Comparison of ENCODE assay signal across 29 cellular contexts in genomic region chr9:113916931-113917330, GRCh38.
"Had no signal": no experiment of that assay in that cellular context is flagged by ENCODE, and none has a peak within 500 bp of the region (broad histone marks: within the 10 kb centered on the region; RNA-seq: fewer than 3 reads in every experiment).

No MANE protein-coding gene starts in this region.

- DNase-seq: stimulated activated CD4-positive, alpha-beta T cell treated with anti-CD3 and anti-CD28 coated beads, Interleukin-2, amount 100 ng/mL, for 48 hours; stimulated activated CD4-positive, alpha-beta T cell treated with anti-CD3 and anti-CD28 coated beads, Interleukin-4, amount 100 ng/mL, for 1 hour; stimulated activated CD4-positive, alpha-beta T cell treated with anti-CD3 and anti-CD28 coated beads, Interleukin-4, amount 100 ng/mL, for 24 hours; stimulated activated CD4-positive, alpha-beta T cell treated with anti-CD3 and anti-CD28 coated beads, Interleukin-4, amount 100 ng/mL, for 4 hours; stimulated activated CD8-positive, alpha-beta memory T cell treated with anti-CD3 and anti-CD28 coated beads, Interleukin-4, amount 100 ng/mL, for 48 hours; stimulated activated naive B cell treated with anti-CD40 and anti-IgM and Interleukin-4, amounts not matched to agents 10 μg/mL and 1 μg/mL and 100 μg/mL, for 72 hours; stimulated activated naive CD4-positive, alpha-beta T cell; stimulated activated naive CD4-positive, alpha-beta T cell treated with Interleukin-2 at 50 U/mL for 16 hours; stimulated activated naive CD8-positive, alpha-beta T cell treated with anti-CD3 and anti-CD28 coated beads, Interleukin-15, amount 100 ng/mL, for 72 hours; stimulated activated naive CD8-positive, alpha-beta T cell treated with anti-CD3 and anti-CD28 coated beads, Interleukin-15, Interleukin-2, amounts not matched to agents 100 U/mL and 50 U/mL, for 24 hours; stomach; substantia nigra; testis; thyroid gland; tibial artery; transverse colon; trophoblast cell; upper lobe of left lung; upper lobe of right lung; uterus had no signal

- H3K27ac Mint-ChIP-seq: stimulated activated effector memory CD8-positive, alpha-beta T cell treated with anti-CD3 and anti-CD28 coated beads, Interleukin-12 subunit alpha, Interleukin-12 subunit beta, amount 100 ng/mL, for 72 hours; stimulated activated memory B cell treated with anti-CD40 and anti-IgM and Interleukin-4, amounts not matched to agents 10 μg/mL and 1 μg/mL and 100 μg/mL, for 72 hours; stimulated activated naive B cell treated with anti-CD40 and anti-IgM and Interleukin-4, amounts not matched to agents 10 μg/mL and 1 μg/mL and 100 μg/mL, for 72 hours; stimulated activated naive CD8-positive, alpha-beta T cell treated with anti-CD3 and anti-CD28 coated beads, Interleukin-15, amount 100 ng/mL, for 72 hours; stimulated activated naive CD8-positive, alpha-beta T cell treated with anti-CD3 and anti-CD28 coated beads, Interleukin-15, Interleukin-2, amounts not matched to agents 100 ng/mL and 50 ng/mL, for 24 hours; type B pancreatic cell had no signal

- H3K27me3 ChIP-seq: stomach, suprapubic skin, testis, thyroid gland, tibial artery, tibial nerve, transverse colon, upper lobe of left lung, upper lobe of right lung, uterus, vagina had no signal

- ATAC-seq: stimulated activated effector memory CD8-positive, alpha-beta T cell treated with anti-CD3 and anti-CD28 coated beads, Interleukin-12 subunit alpha, Interleukin-12 subunit beta, amount 100 ng/mL, for 72 hours; stimulated activated memory B cell treated with anti-CD40 and anti-IgM and Interleukin-4, amounts not matched to agents 10 μg/mL and 1 μg/mL and 100 μg/mL, for 72 hours; stimulated activated naive B cell treated with anti-CD40 and anti-IgM and Interleukin-4, amounts not matched to agents 10 μg/mL and 1 μg/mL and 100 μg/mL, for 72 hours; stimulated activated naive CD8-positive, alpha-beta T cell treated with anti-CD3 and anti-CD28 coated beads, Interleukin-15, amount 100 ng/mL, for 72 hours; stimulated activated naive CD8-positive, alpha-beta T cell treated with anti-CD3 and anti-CD28 coated beads, Interleukin-15, Interleukin-2, amounts not matched to agents 100 U/mL and 50 U/mL, for 24 hours; upper lobe of right lung had no signal

- H3K4me3 Mint-ChIP-seq: stimulated activated effector memory CD8-positive, alpha-beta T cell treated with anti-CD3 and anti-CD28 coated beads, Interleukin-12 subunit alpha, Interleukin-12 subunit beta, amount 100 ng/mL, for 72 hours; stimulated activated memory B cell treated with anti-CD40 and anti-IgM and Interleukin-4, amounts not matched to agents 10 μg/mL and 1 μg/mL and 100 μg/mL, for 72 hours; stimulated activated naive B cell treated with anti-CD40 and anti-IgM and Interleukin-4, amounts not matched to agents 10 μg/mL and 1 μg/mL and 100 μg/mL, for 72 hours; stimulated activated naive CD8-positive, alpha-beta T cell treated with anti-CD3 and anti-CD28 coated beads, Interleukin-15, amount 100 ng/mL, for 72 hours; stimulated activated naive CD8-positive, alpha-beta T cell treated with anti-CD3 and anti-CD28 coated beads, Interleukin-15, Interleukin-2, amounts not matched to agents 100 ng/mL and 50 ng/mL, for 24 hours; type B pancreatic cell had no signal

- H3K9me3 ChIP-seq: stomach, suprapubic skin, testis, thoracic aorta, thyroid gland, tibial artery, tibial nerve, transverse colon, upper lobe of left lung, upper lobe of right lung, uterus, vagina had no signal

- FAIRE-seq: urothelium cell line had no signal

- H3K4me1 Mint-ChIP-seq: stimulated activated effector memory CD8-positive, alpha-beta T cell treated with anti-CD3 and anti-CD28 coated beads, Interleukin-12 subunit alpha, Interleukin-12 subunit beta, amount 100 ng/mL, for 72 hours; stimulated activated memory B cell treated with anti-CD40 and anti-IgM and Interleukin-4, amounts not matched to agents 10 μg/mL and 1 μg/mL and 100 μg/mL, for 72 hours had no signal

- H3K27ac ChIP-seq: stomach, suprapubic skin, testis, thoracic aorta, thyroid gland, tibial artery, tibial nerve, transverse colon, upper lobe of left lung, upper lobe of right lung, uterus, vagina had no signal

- H3K4me3 ChIP-seq: stomach, suprapubic skin, testis, thoracic aorta, thyroid gland, tibial artery, tibial nerve, transverse colon, upper lobe of left lung, upper lobe of right lung, uterus, vagina had no signal

- H3K4me1 ChIP-seq: testis had no signal

- H3K36me3 ChIP-seq: stomach, suprapubic skin, thoracic aorta, thyroid gland, tibial artery, transverse colon, upper lobe of left lung, upper lobe of right lung, uterus, vagina had no signal

- H3K27me3 Mint-ChIP-seq: stimulated activated memory B cell treated with anti-CD40 and anti-IgM and Interleukin-4, amounts not matched to agents 10 μg/mL and 1 μg/mL and 100 μg/mL, for 72 hours; stimulated activated naive B cell treated with anti-CD40 and anti-IgM and Interleukin-4, amounts not matched to agents 10 μg/mL and 1 μg/mL and 100 μg/mL, for 72 hours; stimulated activated naive CD8-positive, alpha-beta T cell treated with anti-CD3 and anti-CD28 coated beads, Interleukin-15, amount 100 ng/mL, for 72 hours; stimulated activated naive CD8-positive, alpha-beta T cell treated with anti-CD3 and anti-CD28 coated beads, Interleukin-15, Interleukin-2, amounts not matched to agents 100 ng/mL and 50 ng/mL, for 24 hours; type B pancreatic cell had no signal

- H3K9me3 Mint-ChIP-seq: stimulated activated effector memory CD8-positive, alpha-beta T cell treated with anti-CD3 and anti-CD28 coated beads, Interleukin-12 subunit alpha, Interleukin-12 subunit beta, amount 100 ng/mL, for 72 hours; stimulated activated naive B cell treated with anti-CD40 and anti-IgM and Interleukin-4, amounts not matched to agents 10 μg/mL and 1 μg/mL and 100 μg/mL, for 72 hours; stimulated activated naive CD8-positive, alpha-beta T cell treated with anti-CD3 and anti-CD28 coated beads, Interleukin-15, Interleukin-2, amounts not matched to agents 100 ng/mL and 50 ng/mL, for 24 hours; type B pancreatic cell had no signal

- H3K36me3 Mint-ChIP-seq: stimulated activated effector memory CD8-positive, alpha-beta T cell treated with anti-CD3 and anti-CD28 coated beads, Interleukin-12 subunit alpha, Interleukin-12 subunit beta, amount 100 ng/mL, for 72 hours; stimulated activated naive B cell treated with anti-CD40 and anti-IgM and Interleukin-4, amounts not matched to agents 10 μg/mL and 1 μg/mL and 100 μg/mL, for 72 hours had no signal
